In genomic region chr2:233807215-233807865, GRCh38 we compare ENCODE assay signal across 1 cellular context.
TF ChIP-seq lines count a peak whose summit lies in the region.

No MANE protein-coding gene starts in this region.

TF ChIP-seq in H1, 55 proteins besides CTCF, POLR2A, EP300 and RAD21 (continued from another document):
- TF ChIP-seq ZNF274 (IDR thresholded peaks at IDR 0.05; ENCODE audit: borderline replicate concordance, extremely low read depth, low read length) = no peak
